In the genomic region with DNA sequence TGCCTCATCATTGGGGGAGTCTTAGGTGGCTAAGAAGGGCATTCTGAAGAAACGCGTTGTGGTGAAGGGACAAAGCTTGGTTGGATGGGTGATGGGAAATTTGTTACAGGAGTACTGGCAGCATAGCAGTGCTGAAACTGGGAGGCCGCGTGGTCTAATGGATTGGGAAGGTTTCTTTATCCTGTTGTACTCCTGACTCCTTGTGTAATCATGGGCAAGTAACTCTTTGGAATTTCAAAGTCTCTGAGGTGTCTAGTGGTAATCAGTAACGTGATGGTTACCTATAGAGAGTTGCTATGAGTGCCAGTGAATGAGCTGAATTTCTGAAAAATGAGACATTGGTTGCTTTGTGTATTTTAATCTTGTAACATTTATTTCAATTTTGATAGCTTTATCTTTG, we compare ENCODE assay signal across 2 cellular contexts.
TF ChIP-seq lines count a peak whose summit lies in the region.

No MANE protein-coding gene starts in this region.

TF ChIP-seq in K562, 482 proteins besides CTCF, POLR2A, EP300 and RAD21:
- TF ChIP-seq POLR2B (IDR thresholded peaks at IDR 0.05; ENCODE audit: low read depth, partially characterized antibody) (peak; percentile 16), ZNF274 (IDR thresholded peaks at IDR 0.05; ENCODE audit: borderline replicate concordance, low read depth, low read length) (no peak)

TF ChIP-seq in GM12891, 5 proteins besides CTCF, POLR2A, EP300 and RAD21:
- TF ChIP-seq TAF1 (IDR thresholded peaks at IDR 0.05; ENCODE audit: low read depth, low read length) = no peak
- TF ChIP-seq POU2F2 (IDR thresholded peaks at IDR 0.05; ENCODE audit: low read depth, low read length) = no peak
- TF ChIP-seq POLR2AphosphoS5 (IDR thresholded peaks at IDR 0.05; ENCODE audit: low read depth, low read length) = no peak
- no peak for TF ChIP-seq PAX5 (IDR thresholded peaks at IDR 0.05; ENCODE audit: insufficient read depth, low read length, severe bottlenecking)
- no peak for TF ChIP-seq SPI1 (IDR thresholded peaks at IDR 0.05; ENCODE audit: low read depth, low read length)
TF ChIP-seq in GM12891: peak in this region for 0.
